In genomic region chr1:85041793-85042192, GRCh38 we compare ENCODE assay signal across 10 cellular contexts. TPM values are rescaled to one million over a fixed set of nuclear protein-coding genes. Genes with fewer than 3 reads are reported as not detected.
"Had no signal": no experiment of that assay in that cellular context is flagged by ENCODE, and none has a peak within 500 bp of the region (broad histone marks: within the 10 kb centered on the region; RNA-seq: fewer than 3 reads in every experiment).

No MANE protein-coding gene starts in this region.

- ATAC-seq: HepG2, K562 had no signal

- H3K27me3 Mint-ChIP-seq: IgD-negative memory B cell had no signal

- H3K4me3 ChIP-seq: K562 had no signal

- DNase-seq: IMR-90, KBM-7, KG1 had no signal

- H3K27ac ChIP-seq: HL-60, KMS-11 had no signal

- H3K4me3 Mint-ChIP-seq: IgD-negative memory B cell had no signal

- FAIRE-seq: HepG2, HTR-8/SVneo, K562 had no signal

- H3K4me2 ChIP-seq: KMS-11 had no signal

- H3K36me3 Mint-ChIP-seq: IgD-negative memory B cell had no signal

- H3K9me3 Mint-ChIP-seq: IgD-negative memory B cell had no signal

- H3K9ac ChIP-seq: KMS-11 had no signal

RNA-seq across cellular contexts. Expression of gene MCOLN3, which starts 6.5 kb away (rescaled TPM):
- total RNA-seq: HT-29, IMR-90, K562 had no signal

RNA-seq across cellular contexts. Expression of gene MCOLN2, which starts 44.9 kb away (rescaled TPM):
- total RNA-seq: HepG2, HT-29 had no signal
- polyA plus RNA-seq: HepG2, K562 had no signal
